ENCODE assay signal across 14 cellular contexts in the genomic region with DNA sequence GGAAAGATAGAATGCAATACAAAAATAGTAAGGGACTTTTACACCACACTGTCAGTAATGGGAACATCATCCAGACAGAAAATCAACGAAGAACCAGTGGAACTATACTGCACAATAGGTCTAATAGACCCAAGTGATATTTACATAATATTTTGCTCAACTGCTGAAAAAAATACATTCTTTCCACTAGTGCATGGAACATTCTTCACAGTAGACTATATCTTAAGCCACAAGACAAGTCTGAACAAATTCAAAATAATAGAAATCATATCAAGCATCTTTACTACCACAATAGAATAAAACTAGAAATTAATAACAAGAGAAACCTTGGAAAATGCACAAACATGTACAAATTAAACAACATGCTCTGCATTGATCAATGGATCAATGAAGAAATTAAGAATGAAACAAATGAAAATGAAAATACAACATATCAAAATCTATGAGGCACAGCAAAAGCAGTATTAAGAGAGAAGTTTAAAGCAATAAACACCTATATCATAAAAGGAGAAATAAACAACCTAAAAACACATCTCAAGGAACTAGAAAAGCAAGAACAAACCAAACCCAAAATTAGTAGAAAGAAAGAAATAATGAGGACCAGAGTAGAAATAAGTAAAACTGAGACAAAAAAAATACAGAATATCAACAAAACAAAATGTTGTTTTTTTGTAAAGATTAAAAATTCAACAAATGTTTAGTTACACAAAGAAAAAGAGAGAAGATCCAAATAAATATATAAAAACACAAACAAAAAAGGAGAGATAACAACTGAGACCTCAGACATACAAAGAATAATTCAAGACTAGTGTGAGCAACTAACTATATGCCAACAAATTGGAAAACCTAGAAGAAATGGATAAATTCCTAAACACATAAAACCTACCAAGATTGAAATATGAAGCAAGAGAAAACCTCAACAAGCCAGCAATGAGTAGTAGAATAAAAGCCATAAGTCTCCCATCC. TPM values are rescaled to one million over a fixed set of nuclear protein-coding genes. Genes with fewer than 3 reads are reported as not detected.
DNase-seq lines count a peak whose midpoint lies in the region; ATAC-seq and TF ChIP-seq lines count a peak whose summit lies in the region.
"Had no signal": no experiment of that assay in that cellular context is flagged by ENCODE, and none has a peak within 500 bp of the region (broad histone marks: within the 10 kb centered on the region; RNA-seq: fewer than 3 reads in every experiment).

No MANE protein-coding gene starts in this region.

- no peaks in the 10 kb centered on the region for H3K9me3 ChIP-seq in adipocyte (ENCODE audit: control insufficient read depth, low read length)
- H3K9me3 ChIP-seq in vagina: no peaks in the 10 kb centered on the region
- H3K9me3 ChIP-seq: gastroesophageal sphincter, lower lobe of right lung, right lobe of liver had no signal

- CTCF ChIA-PET in activated CD4-positive, alpha-beta T cell treated with anti-CD3 and anti-CD28 coated beads for 36 hours (lab: Charles Lee): interaction anchor here (1.2 to 2.5 kb wide), 10 partner anchors 12 to 168 kb away, joined by 3 to 29 read pairs (median 9); no protein-coding TSS in a partner anchor

- no peak for DNase-seq in activated CD4-positive, alpha-beta T cell treated with anti-CD3 and anti-CD28 coated beads for 36 hours
- no peak for DNase-seq in activated CD4-positive, alpha-beta T cell treated with anti-CD3 and anti-CD28 coated beads, Interleukin-2, amount 50 U/mL, for 1 hour
- peak; percentile 39 for DNase-seq in NB4 (ENCODE audit: low read depth)
- DNase-seq in adipocyte (ENCODE audit: low read depth): no peak
- DNase-seq in naive B cell: no peak
- DNase-seq in SW 1271 (lab: John Stamatoyannopoulos, UW): no peak
- DNase-seq in cardiac septum (ENCODE audit: low spot score): no peak
- no peak for DNase-seq in vagina (ENCODE audit: extremely low spot score in 2 of 2)
- DNase-seq: effector CD8-positive, alpha-beta T cell; lower lobe of right lung; right lobe of liver; WERI-Rb-1 had no signal

- no peak overlapping the region for H3K4me3 Mint-ChIP-seq in activated CD4-positive, alpha-beta T cell treated with anti-CD3 and anti-CD28 coated beads for 36 hours
- H3K4me3 Mint-ChIP-seq in naive B cell: no peak overlapping the region
- H3K4me3 Mint-ChIP-seq: brain had no signal

- H3K27me3 ChIP-seq in adipocyte (replicated peaks; ENCODE audit: control insufficient read depth, insufficient read depth, low read length): no peaks in the 10 kb centered on the region
- H3K27me3 ChIP-seq in vagina: no peaks in the 10 kb centered on the region
- H3K27me3 ChIP-seq: gastroesophageal sphincter, right lobe of liver had no signal

- no peaks in the 10 kb centered on the region for H3K9me3 Mint-ChIP-seq in activated CD4-positive, alpha-beta T cell treated with anti-CD3 and anti-CD28 coated beads for 36 hours (ENCODE audit: low read depth)
- no peaks in the 10 kb centered on the region for H3K9me3 Mint-ChIP-seq in naive B cell

- H3K36me3 Mint-ChIP-seq in activated CD4-positive, alpha-beta T cell treated with anti-CD3 and anti-CD28 coated beads for 36 hours (ENCODE audit: low read depth): no peaks in the 10 kb centered on the region
- no peaks in the 10 kb centered on the region for H3K36me3 Mint-ChIP-seq in naive B cell
- H3K36me3 Mint-ChIP-seq: brain had no signal

- peak overlapping the region; percentile 23 for H3K9ac ChIP-seq in adipocyte (ENCODE audit: low read length)

- intact Hi-C loops in activated CD4-positive, alpha-beta T cell treated with anti-CD3 and anti-CD28 coated beads for 36 hours (cut with DNase I, micrococcal nuclease): loop anchor here (1.0 to 5.0 kb wide), 6 partner anchors 46 to 78 kb away; no protein-coding TSS in a partner anchor
- intact Hi-C loops in cardiac septum (cut with DNase I) (no loop called here), vagina (cut with DNase I) (no loop called here)

- no peak overlapping the region for H3K27ac ChIP-seq in vagina
- H3K27ac ChIP-seq: gastroesophageal sphincter, lower lobe of right lung, right lobe of liver, WERI-Rb-1 had no signal

- ATAC-seq in activated CD4-positive, alpha-beta T cell treated with anti-CD3 and anti-CD28 coated beads for 36 hours: no peak
- no peak for ATAC-seq in naive B cell (ENCODE audit: low read depth in 2 of 2)
- ATAC-seq: gastroesophageal sphincter had no signal

- peak overlapping the region; percentile 39 for H3K27ac Mint-ChIP-seq in activated CD4-positive, alpha-beta T cell treated with anti-CD3 and anti-CD28 coated beads for 36 hours
- peak overlapping the region in 4 of 6 donors; percentile 4 to 79 (median 44) for H3K27ac Mint-ChIP-seq in naive B cell
- H3K27ac Mint-ChIP-seq: brain had no signal

- H3K4me1 ChIP-seq in adipocyte (ENCODE audit: control insufficient read depth, insufficient read depth, low read length) (peaks cover 17% of the 10 kb centered on the region), vagina (no peaks in the 10 kb centered on the region)
- H3K4me1 ChIP-seq: gastroesophageal sphincter, lower lobe of right lung, right lobe of liver had no signal

- POLR2A ChIA-PET in activated CD4-positive, alpha-beta T cell treated with anti-CD3 and anti-CD28 coated beads for 36 hours (lab: Charles Lee): interaction anchor here (1.5 kb wide), 1 partner anchor 29 kb away, joined by 5 read pairs; no protein-coding TSS in a partner anchor

- H3K4me3 ChIP-seq in NB4 (ENCODE audit: low read depth, low read length): peak overlapping the region; percentile 81
- H3K4me3 ChIP-seq in adipocyte (ENCODE audit: low read length): peak overlapping the region; percentile 13
- no peak overlapping the region for H3K4me3 ChIP-seq in vagina
- H3K4me3 ChIP-seq: gastroesophageal sphincter, lower lobe of right lung, right lobe of liver had no signal

- H3K36me3 ChIP-seq in adipocyte (ENCODE audit: control insufficient read depth, insufficient read depth, low read length, severe bottlenecking) (no peaks in the 10 kb centered on the region), vagina (no peaks in the 10 kb centered on the region)
- H3K36me3 ChIP-seq: gastroesophageal sphincter, lower lobe of right lung, right lobe of liver, WERI-Rb-1 had no signal

- no peaks in the 10 kb centered on the region for H3K27me3 Mint-ChIP-seq in activated CD4-positive, alpha-beta T cell treated with anti-CD3 and anti-CD28 coated beads for 36 hours
- H3K27me3 Mint-ChIP-seq in naive B cell: peaks cover 0 to 2% (median 0%) of the 10 kb centered on the region in 3 donors

- TF ChIP-seq POLR2A in NB4 (IDR thresholded peaks at IDR 0.05; ENCODE audit: extremely low read depth, insufficient read length): no peak
- no peak for TF ChIP-seq POLR2A in vagina (IDR thresholded peaks at IDR 0.05)

- H3K4me1 Mint-ChIP-seq in activated CD4-positive, alpha-beta T cell treated with anti-CD3 and anti-CD28 coated beads for 36 hours: peaks cover 46% of the 10 kb centered on the region
- H3K4me1 Mint-ChIP-seq in naive B cell: peaks cover 8 to 18% (median 13%) of the 10 kb centered on the region in 3 donors
- H3K4me1 Mint-ChIP-seq: brain had no signal

- TF ChIP-seq CTCF in NB4 (IDR thresholded peaks at IDR 0.05; ENCODE audit: low read depth, low read length) (no peak), vagina (IDR thresholded peaks at IDR 0.05) (no peak)

RNA-seq across cellular contexts. Expression of gene ANTXR2, which starts 51.5 kb away (rescaled TPM):
- 1 to 10 TPM; 2.3 to 3.8 TPM for total RNA-seq in activated CD4-positive, alpha-beta T cell treated with anti-CD3 and anti-CD28 coated beads for 36 hours
- polyA plus RNA-seq in naive B cell (ENCODE audit: low read depth in 6 of 6): 10 to 100 TPM; 30.6 to 66.9 (median 51.0) TPM
- total RNA-seq in cardiac septum (54.6 TPM), vagina (64.6 TPM)

Comparison
In these comparisons a context has a peak if more than half of its experiments do, and no peak if none do; other contexts are left out.
1. H3K4me3 ChIP-seq: peak in NB4 (single experiment) and adipocyte (single experiment); none in vagina (0 of 2).
2. RNA of gene ANTXR2, which starts 51.5 kb away (total RNA-seq): 64.6 TPM in vagina (single experiment) and 54.6 TPM in cardiac septum (single experiment); 2.3 to 3.8 TPM in activated CD4-positive, alpha-beta T cell treated with anti-CD3 and anti-CD28 coated beads for 36 hours; every median in the first group is over 10 times any median in the second.
3. intact Hi-C loops: an anchor here in activated CD4-positive, alpha-beta T cell treated with anti-CD3 and anti-CD28 coated beads for 36 hours (1.0 to 5.0 kb wide); none called in cardiac septum and vagina.